Comparison of ENCODE assay signal across 1 cellular context in the genomic region with DNA sequence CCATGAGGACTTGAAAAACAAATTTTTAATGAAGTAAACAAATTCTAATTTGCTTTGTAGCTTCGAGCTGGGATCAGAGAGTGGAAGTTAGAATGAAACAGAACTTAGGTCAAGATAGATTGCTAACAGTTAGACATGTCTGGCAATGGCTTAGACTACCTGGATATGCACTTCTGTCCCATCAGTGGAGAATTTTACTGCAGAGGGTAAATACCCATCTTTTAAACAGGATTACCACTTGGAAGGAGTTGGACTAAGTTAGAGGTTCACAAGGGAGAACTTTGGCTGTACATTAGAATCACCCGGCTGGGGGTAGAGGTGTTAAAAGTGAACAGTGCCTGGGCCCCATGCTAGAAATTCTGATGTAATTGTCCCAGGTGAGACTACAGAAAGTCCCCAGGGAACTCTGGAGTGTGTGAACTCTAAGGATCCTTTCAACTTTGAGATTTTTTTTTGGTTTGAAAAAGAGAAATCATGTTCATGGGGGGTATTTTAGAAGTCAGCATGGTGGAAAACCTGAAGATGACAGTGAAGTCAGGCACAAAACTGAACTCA.
TF ChIP-seq lines count a peak whose summit lies in the region.

No MANE protein-coding gene starts in this region.

TF ChIP-seq in HepG2, 621 proteins besides CTCF, POLR2A, EP300 and RAD21:
- TF ChIP-seq, protein P1, sequence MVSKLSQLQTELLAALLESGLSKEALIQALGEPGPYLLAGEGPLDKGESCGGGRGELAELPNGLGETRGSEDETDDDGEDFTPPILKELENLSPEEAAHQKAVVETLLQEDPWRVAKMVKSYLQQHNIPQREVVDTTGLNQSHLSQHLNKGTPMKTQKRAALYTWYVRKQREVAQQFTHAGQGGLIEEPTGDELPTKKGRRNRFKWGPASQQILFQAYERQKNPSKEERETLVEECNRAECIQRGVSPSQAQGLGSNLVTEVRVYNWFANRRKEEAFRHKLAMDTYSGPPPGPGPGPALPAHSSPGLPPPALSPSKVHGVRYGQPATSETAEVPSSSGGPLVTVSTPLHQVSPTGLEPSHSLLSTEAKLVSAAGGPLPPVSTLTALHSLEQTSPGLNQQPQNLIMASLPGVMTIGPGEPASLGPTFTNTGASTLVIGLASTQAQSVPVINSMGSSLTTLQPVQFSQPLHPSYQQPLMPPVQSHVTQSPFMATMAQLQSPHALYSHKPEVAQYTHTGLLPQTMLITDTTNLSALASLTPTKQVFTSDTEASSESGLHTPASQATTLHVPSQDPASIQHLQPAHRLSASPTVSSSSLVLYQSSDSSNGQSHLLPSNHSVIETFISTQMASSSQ (IDR thresholded peaks at IDR 0.05; ENCODE audit: low read depth), result no peak
- TF ChIP-seq, protein P1 (CRISPR knock-in tag; IDR thresholded peaks at IDR 0.05; ENCODE audit: borderline replicate concordance), result no peak
- no peak for TF ChIP-seq ZNF501 (CRISPR knock-in tag; IDR thresholded peaks at IDR 0.05)
- TF ChIP-seq, protein P2, sequence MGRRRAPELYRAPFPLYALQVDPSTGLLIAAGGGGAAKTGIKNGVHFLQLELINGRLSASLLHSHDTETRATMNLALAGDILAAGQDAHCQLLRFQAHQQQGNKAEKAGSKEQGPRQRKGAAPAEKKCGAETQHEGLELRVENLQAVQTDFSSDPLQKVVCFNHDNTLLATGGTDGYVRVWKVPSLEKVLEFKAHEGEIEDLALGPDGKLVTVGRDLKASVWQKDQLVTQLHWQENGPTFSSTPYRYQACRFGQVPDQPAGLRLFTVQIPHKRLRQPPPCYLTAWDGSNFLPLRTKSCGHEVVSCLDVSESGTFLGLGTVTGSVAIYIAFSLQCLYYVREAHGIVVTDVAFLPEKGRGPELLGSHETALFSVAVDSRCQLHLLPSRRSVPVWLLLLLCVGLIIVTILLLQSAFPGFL (CRISPR knock-in tag; IDR thresholded peaks at IDR 0.05), result no peak
- no peak for TF ChIP-seq KLF12 (CRISPR knock-in tag; IDR thresholded peaks at IDR 0.05; ENCODE audit: borderline replicate concordance)
- TF ChIP-seq ZFP36L1 (CRISPR knock-in tag; IDR thresholded peaks at IDR 0.05), result no peak
- no peak for TF ChIP-seq SP2 (CRISPR knock-in tag; IDR thresholded peaks at IDR 0.05)
- TF ChIP-seq ZNF253 (CRISPR knock-in tag; IDR thresholded peaks at IDR 0.05; ENCODE audit: borderline replicate concordance), result no peak
- TF ChIP-seq ZSCAN12 (CRISPR knock-in tag; IDR thresholded peaks at IDR 0.05), result no peak
- no peak for TF ChIP-seq NFKBIZ (CRISPR knock-in tag; IDR thresholded peaks at IDR 0.05)
- TF ChIP-seq, protein P3, sequence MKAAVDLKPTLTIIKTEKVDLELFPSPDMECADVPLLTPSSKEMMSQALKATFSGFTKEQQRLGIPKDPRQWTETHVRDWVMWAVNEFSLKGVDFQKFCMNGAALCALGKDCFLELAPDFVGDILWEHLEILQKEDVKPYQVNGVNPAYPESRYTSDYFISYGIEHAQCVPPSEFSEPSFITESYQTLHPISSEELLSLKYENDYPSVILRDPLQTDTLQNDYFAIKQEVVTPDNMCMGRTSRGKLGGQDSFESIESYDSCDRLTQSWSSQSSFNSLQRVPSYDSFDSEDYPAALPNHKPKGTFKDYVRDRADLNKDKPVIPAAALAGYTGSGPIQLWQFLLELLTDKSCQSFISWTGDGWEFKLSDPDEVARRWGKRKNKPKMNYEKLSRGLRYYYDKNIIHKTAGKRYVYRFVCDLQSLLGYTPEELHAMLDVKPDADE (CRISPR knock-in tag; IDR thresholded peaks at IDR 0.05), result no peak
- TF ChIP-seq ZNF543 (CRISPR knock-in tag; IDR thresholded peaks at IDR 0.05), result no peak
